ENCODE assay signal across 9 cellular contexts in genomic region chr22:26671317-26672059, GRCh38. TPM values are rescaled to one million over a fixed set of nuclear protein-coding genes. Genes with fewer than 3 reads are reported as not detected.
DNase-seq lines count a peak whose midpoint lies in the region; ATAC-seq and TF ChIP-seq lines count a peak whose summit lies in the region.
"Had no signal": no experiment of that assay in that cellular context is flagged by ENCODE, and none has a peak within 500 bp of the region (broad histone marks: within the 10 kb centered on the region; RNA-seq: fewer than 3 reads in every experiment).

No MANE protein-coding gene starts in this region.

- peaks cover 79% of the 10 kb centered on the region for H3K4me1 Mint-ChIP-seq in activated T-helper 1 cell treated with anti-CD3 and anti-CD28 coated beads, Interleukin-12 subunit alpha, Interleukin-12 subunit beta, Interleukin-2, Interleukin-4 antibody, amounts not matched to agents 30 ng/mL and 10 ng/mL and 1 ng/mL, durations not matched to agents 14 hours and 24 hours and 36 hours (ENCODE audit: low read depth)

- H3K79me2 ChIP-seq in hepatocyte, result peaks cover 25% of the 10 kb centered on the region

- H3K27ac ChIP-seq in hepatocyte, result peak overlapping the region; percentile 91

- H3K9me3 ChIP-seq in hepatocyte (ENCODE audit: low read depth), result no peaks in the 10 kb centered on the region

- peaks cover 31% of the 10 kb centered on the region for H3K36me3 Mint-ChIP-seq in activated T-helper 1 cell treated with anti-CD3 and anti-CD28 coated beads, Interleukin-12 subunit alpha, Interleukin-12 subunit beta, Interleukin-2, Interleukin-4 antibody, amounts not matched to agents 30 ng/mL and 10 ng/mL and 1 ng/mL, durations not matched to agents 14 hours and 24 hours and 36 hours (ENCODE audit: low read depth)

- no peaks in the 10 kb centered on the region for H3K27me3 Mint-ChIP-seq in activated T-helper 1 cell treated with anti-CD3 and anti-CD28 coated beads, Interleukin-12 subunit alpha, Interleukin-12 subunit beta, Interleukin-2, Interleukin-4 antibody, amounts not matched to agents 30 ng/mL and 10 ng/mL and 1 ng/mL, durations not matched to agents 14 hours and 24 hours and 36 hours (ENCODE audit: insufficient read depth)

- peaks cover 4% of the 10 kb centered on the region for H3K4me1 ChIP-seq in hepatocyte (ENCODE audit: insufficient read depth)

- H3K4me3 Mint-ChIP-seq in activated T-helper 1 cell treated with anti-CD3 and anti-CD28 coated beads, Interleukin-12 subunit alpha, Interleukin-12 subunit beta, Interleukin-2, Interleukin-4 antibody, amounts not matched to agents 30 ng/mL and 10 ng/mL and 1 ng/mL, durations not matched to agents 14 hours and 24 hours and 36 hours, result peak overlapping the region; percentile 95

- WGBS in hepatocyte (ENCODE audit: low lambda C conversion rate, missing lambda C conversion rate), result 91% methylated on average over 14 of the region's 15 CpGs

- no peak overlapping the region for H3K4me3 ChIP-seq in hepatocyte

- H3K4me2 ChIP-seq in hepatocyte, result no peak overlapping the region

- no peak for ATAC-seq in GM19324 (IDR thresholded peaks at IDR 0.05; ENCODE audit: low FRiP score, unreplicated experiment)

- intact Hi-C loops in activated T-helper 1 cell treated with anti-CD3 and anti-CD28 coated beads, Interleukin-12 subunit alpha, Interleukin-12 subunit beta, Interleukin-2, Interleukin-4 antibody, amounts not matched to agents 30 ng/mL and 10 ng/mL and 1 ng/mL, durations not matched to agents 14 hours and 24 hours and 36 hours (cut with micrococcal nuclease), result loop anchor here (1.0 to 10.0 kb wide), 10 partner anchors 12 to 1611 kb away; partner anchors contain the start of genes HPS4, PITPNB, SRRD and TFIP11

- no peaks in the 10 kb centered on the region for H3K27me3 ChIP-seq in hepatocyte

- peak; percentile 66 for DNase-seq in NCI-H1105 (lab: John Stamatoyannopoulos, UW)
- peak; percentile 47 for DNase-seq in activated T-helper 1 cell treated with anti-CD3 and anti-CD28 coated beads, Interleukin-12 subunit alpha, Interleukin-12 subunit beta, Interleukin-2, Interleukin-4 antibody, amounts not matched to agents 30 ng/mL and 10 ng/mL and 1 ng/mL, durations not matched to agents 14 hours and 24 hours and 36 hours (ENCODE audit: low spot score)
- no peak for DNase-seq in hepatocyte (ENCODE audit: low spot score)
- peak; percentile 26 to 70 (median 49) for DNase-seq in stimulated activated CD4-positive, alpha-beta T cell treated with anti-CD3 and anti-CD28 coated beads, TNF-alpha, amount 100 ng/mL, for 24 hours (ENCODE audit: low read depth in 3 of 3)
- no peak for DNase-seq in inferior parietal cortex (ENCODE audit: extremely low spot score)
- DNase-seq in NCI-H1930 (lab: John Stamatoyannopoulos, UW), result no peak

- no peaks in the 10 kb centered on the region for H4K20me1 ChIP-seq in hepatocyte (ENCODE audit: insufficient read depth, poor library complexity, severe bottlenecking)

- no peak overlapping the region for H2AFZ ChIP-seq in hepatocyte

- no peaks in the 10 kb centered on the region for H3K36me3 ChIP-seq in hepatocyte (replicated peaks; ENCODE audit: insufficient read depth, low read depth)

- TF ChIP-seq CTCF in hepatocyte (IDR thresholded peaks at IDR 0.05; ENCODE audit: poor library complexity), result no peak

- H3K9me3 Mint-ChIP-seq in activated T-helper 1 cell treated with anti-CD3 and anti-CD28 coated beads, Interleukin-12 subunit alpha, Interleukin-12 subunit beta, Interleukin-2, Interleukin-4 antibody, amounts not matched to agents 30 ng/mL and 10 ng/mL and 1 ng/mL, durations not matched to agents 14 hours and 24 hours and 36 hours, result no peaks in the 10 kb centered on the region

- H3K27ac Mint-ChIP-seq in activated T-helper 1 cell treated with anti-CD3 and anti-CD28 coated beads, Interleukin-12 subunit alpha, Interleukin-12 subunit beta, Interleukin-2, Interleukin-4 antibody, amounts not matched to agents 30 ng/mL and 10 ng/mL and 1 ng/mL, durations not matched to agents 14 hours and 24 hours and 36 hours, result peak overlapping the region; percentile 98

- TF ChIP-seq POLR2A in GM18526 (IDR thresholded peaks at IDR 0.05; ENCODE audit: extremely low read depth, insufficient read length), result peak; percentile 40

- no peaks in the 10 kb centered on the region for H3K9me2 ChIP-seq in hepatocyte (replicated peaks; ENCODE audit: insufficient read depth)

RNA-seq across cellular contexts. Expression of gene MIAT, which starts 14.1 kb away (rescaled TPM):
- 37.9 and 39.8 TPM in 2 replicates for total RNA-seq in activated T-helper 1 cell treated with anti-CD3 and anti-CD28 coated beads, Interleukin-12 subunit alpha, Interleukin-12 subunit beta, Interleukin-2, Interleukin-4 antibody, amounts not matched to agents 30 ng/mL and 10 ng/mL and 1 ng/mL, durations not matched to agents 14 hours and 24 hours and 36 hours
- total RNA-seq in hepatocyte, result 1.00 and 1.1 TPM in 2 replicates
- polyA plus RNA-seq in hepatocyte, result 0.51 and 1.9 TPM in 2 replicates

RNA-seq across cellular contexts. Expression of gene CRYBA4, which starts 49.7 kb away (rescaled TPM):
- total RNA-seq in activated T-helper 1 cell treated with anti-CD3 and anti-CD28 coated beads, Interleukin-12 subunit alpha, Interleukin-12 subunit beta, Interleukin-2, Interleukin-4 antibody, amounts not matched to agents 30 ng/mL and 10 ng/mL and 1 ng/mL, durations not matched to agents 14 hours and 24 hours and 36 hours, result not detected in 2 replicates
- not detected in 2 replicates for total RNA-seq in hepatocyte
- polyA plus RNA-seq in hepatocyte, result not detected in 2 replicates
- total RNA-seq: myocyte had no signal

RNA-seq across cellular contexts. Expression of gene CRYBB1, which starts 53.7 kb away (rescaled TPM):
- not detected in 2 replicates for total RNA-seq in activated T-helper 1 cell treated with anti-CD3 and anti-CD28 coated beads, Interleukin-12 subunit alpha, Interleukin-12 subunit beta, Interleukin-2, Interleukin-4 antibody, amounts not matched to agents 30 ng/mL and 10 ng/mL and 1 ng/mL, durations not matched to agents 14 hours and 24 hours and 36 hours
- total RNA-seq in hepatocyte, result not detected in 2 replicates
- polyA plus RNA-seq in hepatocyte, result 0.79 TPM in 1 of 2 replicates, not detected in the other
- total RNA-seq: myocyte had no signal

Comparison
In these comparisons a context has a peak if more than half of its experiments do, and no peak if none do; other contexts are left out.
1. DNase-seq: peak in NCI-H1105 (single experiment), activated T-helper 1 cell treated with anti-CD3 and anti-CD28 coated beads, Interleukin-12 subunit alpha, Interleukin-12 subunit beta, Interleukin-2, Interleukin-4 antibody, amounts not matched to agents 30 ng/mL and 10 ng/mL and 1 ng/mL, durations not matched to agents 14 hours and 24 hours and 36 hours (single experiment) and stimulated activated CD4-positive, alpha-beta T cell treated with anti-CD3 and anti-CD28 coated beads, TNF-alpha, amount 100 ng/mL, for 24 hours (3 of 3); none in hepatocyte (single experiment), inferior parietal cortex (single experiment) and NCI-H1930 (0 of 2).
2. RNA of gene MIAT, which starts 14.1 kb away (total RNA-seq): 37.9 to 39.8 TPM in activated T-helper 1 cell treated with anti-CD3 and anti-CD28 coated beads, Interleukin-12 subunit alpha, Interleukin-12 subunit beta, Interleukin-2, Interleukin-4 antibody, amounts not matched to agents 30 ng/mL and 10 ng/mL and 1 ng/mL, durations not matched to agents 14 hours and 24 hours and 36 hours; 1.00 to 1.1 TPM in hepatocyte; every median in the first group is over 10 times any median in the second.